ENCODE assay signal across 22 cellular contexts in the genomic region with DNA sequence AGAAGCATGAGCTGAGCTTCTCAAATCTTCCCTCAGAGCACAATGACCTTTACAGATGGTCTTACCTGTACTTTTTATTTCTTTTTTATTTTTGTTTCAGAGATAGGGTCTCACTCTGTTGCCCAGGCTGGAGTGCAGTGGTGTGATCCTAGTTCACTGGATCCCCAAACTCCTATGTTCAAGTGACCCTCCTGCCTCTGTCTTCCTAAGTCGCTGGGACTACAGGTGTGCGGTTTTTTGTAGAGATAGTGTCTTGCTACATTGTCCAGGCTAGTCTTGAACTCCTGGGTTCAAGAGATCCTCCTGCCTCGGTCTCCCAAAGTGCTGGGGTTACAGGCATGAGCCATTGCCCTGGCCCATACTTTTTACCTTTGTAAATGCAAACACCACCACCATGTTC.
"Had no signal": no experiment of that assay in that cellular context is flagged by ENCODE, and none has a peak within 500 bp of the region (broad histone marks: within the 10 kb centered on the region; RNA-seq: fewer than 3 reads in every experiment).

No MANE protein-coding gene starts in this region.

- H3K9me3 ChIP-seq: SJCRH30 had no signal

- H3K27me3 ChIP-seq: MG63, SJCRH30 had no signal

- H3K27ac ChIP-seq: HL-60, SJCRH30 had no signal

- H3K36me3 ChIP-seq: MG63, SJCRH30 had no signal

- H3K4me3 ChIP-seq: MG63, SJCRH30 had no signal

- H3K4me1 ChIP-seq: SJCRH30 had no signal

- DNase-seq: Karpas-422, KG1, MG63, NCI-H1092, NCI-H1105 treated with DMSO at 0.1 percent for 48 hours, NCI-H1417 treated with DMSO at 0.1 percent for 48 hours, NCI-H146, NCI-H1694 treated with DMSO at 0.1 percent for 48 hours, NCI-H1930, NCI-H2081 treated with DMSO at 0.1 percent for 48 hours, NCI-H2171, NCI-H226, NCI-H446, NCI-H510A, NCI-H524 treated with DMSO at 0.1 percent for 48 hours, NCI-H774, SHP77 treated with DMSO at 0.1 percent for 48 hours, SJCRH30, T-helper 1 cell had no signal

- ATAC-seq: Panc1, Right ventricle myocardium inferior had no signal
